32 cellular contexts compared by ENCODE assay signal in the genomic region with DNA sequence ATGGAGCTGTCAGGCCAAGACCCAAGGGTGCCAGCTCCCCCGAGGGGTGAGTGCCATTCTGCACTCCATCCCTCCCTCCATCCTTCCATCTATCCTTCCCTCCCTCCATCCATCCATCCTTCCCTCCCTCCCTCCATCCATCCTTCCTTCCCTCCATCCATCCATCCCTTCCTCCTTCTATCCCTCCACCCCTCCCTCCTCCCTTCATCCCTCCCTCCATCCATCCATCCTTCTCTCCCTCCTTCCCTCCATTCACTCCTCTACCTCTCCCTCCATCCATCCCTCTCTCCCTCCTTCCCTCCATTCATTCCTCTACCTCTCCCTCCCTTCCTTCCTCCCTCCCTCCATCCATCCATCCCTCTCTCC. TPM values are rescaled to one million over a fixed set of nuclear protein-coding genes. Genes with fewer than 3 reads are reported as not detected.
"Had no signal": no experiment of that assay in that cellular context is flagged by ENCODE, and none has a peak within 500 bp of the region (broad histone marks: within the 10 kb centered on the region; RNA-seq: fewer than 3 reads in every experiment).

No MANE protein-coding gene starts in this region.

- ATAC-seq: activated CD4-positive, alpha-beta T cell treated with anti-CD3 and anti-CD28 coated beads for 36 hours; activated CD8-positive, alpha-beta T cell treated with anti-CD3 and anti-CD28 coated beads, Interleukin-2, amount 10 ng/mL, durations not matched to agents 7 days and 5 days; activated naive CD4-positive, alpha-beta T cell treated with anti-CD3 and anti-CD28 coated beads, Interleukin-2, amount 50 U/mL, for 72 hours had no signal

- H3K4me3 ChIP-seq: ascending aorta, breast epithelium, cardiac muscle cell, colonic mucosa had no signal

- H3K4me3 Mint-ChIP-seq: activated CD4-positive, alpha-beta memory T cell treated with anti-CD3 and anti-CD28 coated beads for 36 hours; activated CD4-positive, alpha-beta T cell treated with anti-CD3 and anti-CD28 coated beads for 36 hours; activated CD4-positive, alpha-beta T cell treated with anti-CD3 and anti-CD28 coated beads, Interleukin-2, amount 10 ng/mL, durations not matched to agents 24 days and 14 days; activated CD8-positive, alpha-beta memory T cell treated with anti-CD3 and anti-CD28 coated beads, Interleukin-2, amount 10 ng/mL, durations not matched to agents 7 days and 5 days; activated CD8-positive, alpha-beta T cell treated with anti-CD3 and anti-CD28 coated beads, Interleukin-2, amount 10 ng/mL, durations not matched to agents 7 days and 5 days; activated naive CD4-positive, alpha-beta T cell treated with anti-CD3 and anti-CD28 coated beads, Interleukin-2, amount 10 ng/mL, durations not matched to agents 7 days and 5 days; activated naive CD8-positive, alpha-beta T cell treated with anti-CD3 and anti-CD28 coated beads, Interleukin-2, amount 10 ng/mL, durations not matched to agents 7 days and 5 days; brain; endodermal cell had no signal

- H3K27me3 Mint-ChIP-seq: brain had no signal

- H3K27me3 ChIP-seq: ascending aorta, cardiac muscle cell, colonic mucosa had no signal

- H3K4me1 ChIP-seq: ascending aorta, breast epithelium, colonic mucosa had no signal

- H3K36me3 ChIP-seq: ascending aorta, breast epithelium, cardiac muscle cell, colonic mucosa had no signal

- H3K36me3 Mint-ChIP-seq: activated CD4-positive, alpha-beta memory T cell treated with anti-CD3 and anti-CD28 coated beads for 36 hours; activated CD8-positive, alpha-beta memory T cell treated with anti-CD3 and anti-CD28 coated beads, Interleukin-2, amount 10 ng/mL, durations not matched to agents 7 days and 5 days; activated naive CD4-positive, alpha-beta T cell treated with anti-CD3 and anti-CD28 coated beads, Interleukin-2, amount 10 ng/mL, durations not matched to agents 7 days and 5 days; activated naive CD4-positive, alpha-beta T cell treated with anti-CD3 and anti-CD28 coated beads, Interleukin-2, amount 50 U/mL, for 72 hours; activated naive CD8-positive, alpha-beta T cell treated with anti-CD3 and anti-CD28 coated beads, Interleukin-2, amount 10 ng/mL, durations not matched to agents 7 days and 5 days had no signal

- H3K27ac Mint-ChIP-seq: activated CD4-positive, alpha-beta memory T cell treated with anti-CD3 and anti-CD28 coated beads for 36 hours; activated CD4-positive, alpha-beta T cell treated with anti-CD3 and anti-CD28 coated beads for 36 hours; activated CD4-positive, alpha-beta T cell treated with anti-CD3 and anti-CD28 coated beads, Interleukin-2, amount 10 ng/mL, durations not matched to agents 24 days and 14 days; activated CD8-positive, alpha-beta memory T cell treated with anti-CD3 and anti-CD28 coated beads, Interleukin-2, amount 10 ng/mL, durations not matched to agents 7 days and 5 days; activated CD8-positive, alpha-beta T cell treated with anti-CD3 and anti-CD28 coated beads, Interleukin-2, amount 10 ng/mL, durations not matched to agents 7 days and 5 days; activated naive CD4-positive, alpha-beta T cell treated with anti-CD3 and anti-CD28 coated beads, Interleukin-2, amount 10 ng/mL, durations not matched to agents 7 days and 5 days; activated naive CD4-positive, alpha-beta T cell treated with anti-CD3 and anti-CD28 coated beads, Interleukin-2, amount 50 U/mL, for 72 hours; activated naive CD8-positive, alpha-beta T cell treated with anti-CD3 and anti-CD28 coated beads, Interleukin-2, amount 10 ng/mL, durations not matched to agents 7 days and 5 days; brain; endodermal cell had no signal

- H3K4me1 Mint-ChIP-seq: activated CD4-positive, alpha-beta T cell treated with anti-CD3 and anti-CD28 coated beads for 36 hours; activated CD4-positive, alpha-beta T cell treated with anti-CD3 and anti-CD28 coated beads, Interleukin-2, amount 10 ng/mL, durations not matched to agents 24 days and 14 days; activated CD8-positive, alpha-beta memory T cell treated with anti-CD3 and anti-CD28 coated beads, Interleukin-2, amount 10 ng/mL, durations not matched to agents 7 days and 5 days; activated naive CD4-positive, alpha-beta T cell treated with anti-CD3 and anti-CD28 coated beads, Interleukin-2, amount 10 ng/mL, durations not matched to agents 7 days and 5 days; activated naive CD8-positive, alpha-beta T cell treated with anti-CD3 and anti-CD28 coated beads, Interleukin-2, amount 10 ng/mL, durations not matched to agents 7 days and 5 days; endodermal cell had no signal

- FAIRE-seq: frontal cortex had no signal

- H3K27ac ChIP-seq: ascending aorta, breast epithelium, cardiac muscle cell, colonic mucosa had no signal

- H3K9me3 Mint-ChIP-seq: activated CD4-positive, alpha-beta memory T cell treated with anti-CD3 and anti-CD28 coated beads for 36 hours; activated CD4-positive, alpha-beta T cell treated with anti-CD3 and anti-CD28 coated beads, Interleukin-2, amount 10 ng/mL, durations not matched to agents 24 days and 14 days; activated naive CD4-positive, alpha-beta T cell treated with anti-CD3 and anti-CD28 coated beads, Interleukin-2, amount 10 ng/mL, durations not matched to agents 7 days and 5 days; activated naive CD4-positive, alpha-beta T cell treated with anti-CD3 and anti-CD28 coated beads, Interleukin-2, amount 50 U/mL, for 72 hours; activated naive CD8-positive, alpha-beta T cell treated with anti-CD3 and anti-CD28 coated beads, Interleukin-2, amount 10 ng/mL, durations not matched to agents 7 days and 5 days; endodermal cell had no signal

- H3K9me3 ChIP-seq: ascending aorta, breast epithelium, colonic mucosa had no signal

- DNase-seq: activated CD4-positive, alpha-beta memory T cell treated with anti-CD3 and anti-CD28 coated beads for 36 hours; activated CD4-positive, alpha-beta T cell treated with anti-CD3 and anti-CD28 coated beads for 36 hours; activated CD4-positive, alpha-beta T cell treated with anti-CD3 and anti-CD28 coated beads, Interleukin-2, amount 10 ng/mL, durations not matched to agents 24 days and 14 days; activated CD4-positive, CD25-positive, alpha-beta regulatory T cell; activated CD4-positive, CD25-positive, alpha-beta regulatory T cell treated with anti-CD3 and anti-CD28 coated beads, Interleukin-2, amount 50 U/mL, for 72 hours; activated CD8-positive, alpha-beta memory T cell treated with anti-CD3 and anti-CD28 coated beads, Interleukin-2, amount 10 ng/mL, durations not matched to agents 7 days and 5 days; activated CD8-positive, alpha-beta memory T cell treated with anti-CD3 and anti-CD28 coated beads, Interleukin-2, amount 50 U/mL, for 4 hours; activated CD8-positive, alpha-beta T cell treated with anti-CD3 and anti-CD28 coated beads, Interleukin-2, amount 10 ng/mL, durations not matched to agents 7 days and 5 days; activated gamma-delta T cell; activated naive CD4-positive, alpha-beta T cell; activated naive CD4-positive, alpha-beta T cell treated with anti-CD3 and anti-CD28 coated beads, Interleukin-2, amount 10 ng/mL, durations not matched to agents 7 days and 5 days; activated naive CD8-positive, alpha-beta T cell treated with anti-CD3 and anti-CD28 coated beads, Interleukin-2, amount 10 ng/mL, durations not matched to agents 7 days and 5 days; activated T-cell treated with anti-CD3 and anti-CD28 coated beads, Interleukin-2, amount 50 U/mL, for 1 hour; activated T-cell treated with anti-CD3 and anti-CD28 coated beads, Interleukin-2, amount 50 U/mL, for 48 hours; central memory CD4-positive, alpha-beta T cell; cerebellar nuclear complex; colonic mucosa; effector memory CD4-positive, alpha-beta T cell; endodermal cell; foreskin fibroblast; head of caudate nucleus; T-helper 2 cell had no signal

RNA-seq across cellular contexts. Expression of a gene that starts 46.3 kb away (rescaled TPM):
- total RNA-seq: activated CD4-positive, alpha-beta memory T cell treated with anti-CD3 and anti-CD28 coated beads for 36 hours; activated CD4-positive, alpha-beta T cell treated with anti-CD3 and anti-CD28 coated beads, Interleukin-2, amount 10 ng/mL, durations not matched to agents 24 days and 14 days; activated CD8-positive, alpha-beta memory T cell treated with anti-CD3 and anti-CD28 coated beads for 36 hours; activated CD8-positive, alpha-beta memory T cell treated with anti-CD3 and anti-CD28 coated beads, Interleukin-2, amount 10 ng/mL, durations not matched to agents 7 days and 5 days; activated naive CD4-positive, alpha-beta T cell treated with anti-CD3 and anti-CD28 coated beads, Interleukin-2, amount 50 U/mL, for 72 hours; ascending aorta; epithelial cell of proximal tubule; esophagus mucosa; T-helper 1 cell treated with Interleukin-12 subunit alpha and Interleukin-12 subunit beta and Interleukin-4 antibody, amounts not matched to agents 30 ng/mL and 1 ng/mL, for 36 hours had no signal
- polyA plus RNA-seq: cardiac muscle cell had no signal
